ENCODE assay signal across 8 cellular contexts in the genomic region with DNA sequence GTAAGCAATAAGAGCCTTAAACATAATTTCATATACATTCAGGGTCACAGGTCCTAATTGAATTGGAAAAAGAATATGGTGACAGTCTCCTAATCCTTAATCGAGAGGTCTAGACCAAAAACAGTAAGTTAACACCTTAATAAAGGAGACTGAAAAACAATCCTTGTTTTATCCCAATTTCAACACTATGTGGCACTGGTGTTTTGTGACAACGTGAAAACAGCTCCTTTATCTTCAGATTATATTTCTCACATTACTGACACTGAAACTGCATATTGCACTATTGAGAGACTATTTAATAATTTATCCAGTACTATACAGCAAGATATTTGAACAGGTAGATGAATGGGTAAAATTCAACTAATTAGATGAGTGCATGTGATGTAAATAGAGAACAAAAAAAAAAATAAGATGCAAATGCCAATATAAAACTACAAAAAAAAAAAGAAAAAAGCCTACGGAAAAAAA. TPM values are rescaled to one million over a fixed set of nuclear protein-coding genes. Genes with fewer than 3 reads are reported as not detected.
DNase-seq lines count a peak whose midpoint lies in the region; ATAC-seq, FAIRE-seq and TF ChIP-seq lines count a peak whose summit lies in the region.

No MANE protein-coding gene starts in this region.

- no peak overlapping the region for H3K27ac Mint-ChIP-seq in activated CD8-positive, alpha-beta T cell treated with anti-CD3 and anti-CD28 coated beads for 36 hours

- no peaks in the 10 kb centered on the region for H3K27me3 Mint-ChIP-seq in activated CD8-positive, alpha-beta T cell treated with anti-CD3 and anti-CD28 coated beads for 36 hours

- H3K27me3 ChIP-seq in right cardiac atrium (ENCODE audit: control insufficient read depth, insufficient read depth) (no peaks in the 10 kb centered on the region), tibial artery (no peaks in the 10 kb centered on the region)

- 40% methylated on average over 3 of the region's 3 CpGs for WGBS in right cardiac atrium

- H3K36me3 ChIP-seq in tibial artery: peaks cover 16 to 38% (median 24%) of the 10 kb centered on the region in 3 donors

- TF ChIP-seq CTCF in activated CD8-positive, alpha-beta T cell treated with anti-CD3 and anti-CD28 coated beads for 36 hours (IDR thresholded peaks at IDR 0.05): peak; percentile 70
- TF ChIP-seq CTCF in tibial artery (IDR thresholded peaks at IDR 0.05): peak; percentile 50 to 66

- H3K4me1 ChIP-seq in right cardiac atrium (ENCODE audit: control insufficient read depth, insufficient read depth, low read length) (peaks cover 4% of the 10 kb centered on the region), tibial artery (peaks cover 0 to 23% (median 8%) of the 10 kb centered on the region in 4 donors)

- no peaks in the 10 kb centered on the region for H3K9me3 Mint-ChIP-seq in activated CD8-positive, alpha-beta T cell treated with anti-CD3 and anti-CD28 coated beads for 36 hours

- FAIRE-seq in G401.6 (lab: Jason Lieb, UNC): peak; percentile 95

- H3K27ac ChIP-seq in right cardiac atrium (ENCODE audit: low read length) (no peak overlapping the region), tibial artery (no peak overlapping the region)

- H3K4me3 Mint-ChIP-seq in activated CD8-positive, alpha-beta T cell treated with anti-CD3 and anti-CD28 coated beads for 36 hours: no peak overlapping the region

- DNase-seq in LHCN-M2 (ENCODE audit: low read depth) (peak; percentile 55), right cardiac atrium (no peak), tibial artery (no peak)
- no peak for DNase-seq in activated CD8-positive, alpha-beta T cell treated with anti-CD3 and anti-CD28 coated beads for 36 hours

- CTCF ChIA-PET in activated CD8-positive, alpha-beta T cell treated with anti-CD3 and anti-CD28 coated beads for 36 hours (lab: Charles Lee): interaction anchor here (0.6 to 3.3 kb wide), 21 partner anchors 9 to 239 kb away, joined by 3 to 22 read pairs (median 4); a partner anchor contains a TSS

- H3K4me3 ChIP-seq in right cardiac atrium (ENCODE audit: low read length) (no peak overlapping the region), tibial artery (no peak overlapping the region)

- peaks cover 29% of the 10 kb centered on the region for H3K4me1 Mint-ChIP-seq in activated CD8-positive, alpha-beta T cell treated with anti-CD3 and anti-CD28 coated beads for 36 hours (ENCODE audit: low read depth)

- ATAC-seq in activated CD8-positive, alpha-beta T cell treated with anti-CD3 and anti-CD28 coated beads for 36 hours: peak; percentile 66
- peak; percentile 42 to 64 for ATAC-seq in right cardiac atrium
- no peak for ATAC-seq in HG02763 (IDR thresholded peaks at IDR 0.05; ENCODE audit: unreplicated experiment)
- no peak for ATAC-seq in GM18520 (IDR thresholded peaks at IDR 0.05; ENCODE audit: unreplicated experiment)
- ATAC-seq in HG03571 (IDR thresholded peaks at IDR 0.05; ENCODE audit: unreplicated experiment): no peak

- intact Hi-C loops in activated CD8-positive, alpha-beta T cell treated with anti-CD3 and anti-CD28 coated beads for 36 hours (cut with micrococcal nuclease): loop anchor here (10.0 kb wide), 1 partner anchor 93 kb away; no protein-coding TSS in a partner anchor
- intact Hi-C loops in right cardiac atrium (cut with DNase I): no loop called here
- intact Hi-C loops in tibial artery (cut with DNase I; ENCODE audit: low total_unique reads): no loop called here

- POLR2A ChIA-PET in activated CD8-positive, alpha-beta T cell treated with anti-CD3 and anti-CD28 coated beads for 36 hours (lab: Charles Lee): interaction anchor here (0.6 to 1.5 kb wide), 2 partner anchors 21 to 34 kb away, joined by 3 to 8 read pairs; a partner anchor contains a TSS

- peaks cover 28% of the 10 kb centered on the region for H3K36me3 Mint-ChIP-seq in activated CD8-positive, alpha-beta T cell treated with anti-CD3 and anti-CD28 coated beads for 36 hours (ENCODE audit: low read depth)

- H3K9me3 ChIP-seq in right cardiac atrium (ENCODE audit: control insufficient read depth, low read length) (no peaks in the 10 kb centered on the region), tibial artery (no peaks in the 10 kb centered on the region)

RNA-seq across cellular contexts. Expression of a gene that starts 34.1 kb away (rescaled TPM):
- 28.5 and 35.1 TPM in 2 replicates for total RNA-seq in LHCN-M2 (2014; rRNA removed)
- 10.2 TPM for polyA plus RNA-seq in LHCN-M2 (2012)
- 10 to 100 TPM; 28.3 to 34.5 TPM for total RNA-seq in activated CD8-positive, alpha-beta T cell treated with anti-CD3 and anti-CD28 coated beads for 36 hours
- total RNA-seq in right cardiac atrium: 10 to 100 TPM; 25.9 to 29.7 (median 29.6) TPM
- polyA plus RNA-seq in right cardiac atrium: 9.8 TPM

Comparison
In these comparisons a context has a peak if more than half of its experiments do, and no peak if none do; other contexts are left out.
1. ATAC-seq: peak in activated CD8-positive, alpha-beta T cell treated with anti-CD3 and anti-CD28 coated beads for 36 hours (single experiment) and right cardiac atrium (2 of 2); none in HG02763 (single experiment), GM18520 (single experiment) and HG03571 (single experiment).